Comparison of ENCODE assay signal across 1 cellular context in the genomic region with DNA sequence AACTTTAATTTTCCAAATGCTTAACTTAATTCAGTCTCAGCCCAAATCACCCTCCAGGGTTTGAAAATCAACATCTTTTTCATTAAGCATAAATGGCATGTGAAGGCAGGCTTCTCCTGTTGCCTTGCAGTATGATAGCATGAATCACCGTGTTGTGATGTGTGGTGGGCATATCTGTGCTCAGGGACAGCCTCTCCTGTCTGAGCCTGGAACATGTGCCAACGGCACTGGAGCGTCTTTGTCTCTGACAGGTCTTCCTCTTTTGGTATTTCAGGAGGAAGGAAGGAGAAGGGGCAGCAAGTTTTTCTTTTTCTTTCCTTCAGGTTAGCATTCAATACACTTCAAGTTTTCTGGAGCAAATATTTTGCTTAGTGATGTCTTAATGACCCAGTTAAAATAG.
TF ChIP-seq lines count a peak whose summit lies in the region.

No MANE protein-coding gene starts in this region.

TF ChIP-seq in GM23338, 12 proteins besides CTCF, POLR2A, EP300 and RAD21:
- TF ChIP-seq NANOG (IDR thresholded peaks at IDR 0.05; ENCODE audit: borderline replicate concordance) = no peak
- TF ChIP-seq CREB1 (CRISPR knock-in tag; IDR thresholded peaks at IDR 0.05; ENCODE audit: low read depth) = no peak
- no peak for TF ChIP-seq ZNF114 (CRISPR knock-in tag; IDR thresholded peaks at IDR 0.05)
- TF ChIP-seq, protein P1, sequence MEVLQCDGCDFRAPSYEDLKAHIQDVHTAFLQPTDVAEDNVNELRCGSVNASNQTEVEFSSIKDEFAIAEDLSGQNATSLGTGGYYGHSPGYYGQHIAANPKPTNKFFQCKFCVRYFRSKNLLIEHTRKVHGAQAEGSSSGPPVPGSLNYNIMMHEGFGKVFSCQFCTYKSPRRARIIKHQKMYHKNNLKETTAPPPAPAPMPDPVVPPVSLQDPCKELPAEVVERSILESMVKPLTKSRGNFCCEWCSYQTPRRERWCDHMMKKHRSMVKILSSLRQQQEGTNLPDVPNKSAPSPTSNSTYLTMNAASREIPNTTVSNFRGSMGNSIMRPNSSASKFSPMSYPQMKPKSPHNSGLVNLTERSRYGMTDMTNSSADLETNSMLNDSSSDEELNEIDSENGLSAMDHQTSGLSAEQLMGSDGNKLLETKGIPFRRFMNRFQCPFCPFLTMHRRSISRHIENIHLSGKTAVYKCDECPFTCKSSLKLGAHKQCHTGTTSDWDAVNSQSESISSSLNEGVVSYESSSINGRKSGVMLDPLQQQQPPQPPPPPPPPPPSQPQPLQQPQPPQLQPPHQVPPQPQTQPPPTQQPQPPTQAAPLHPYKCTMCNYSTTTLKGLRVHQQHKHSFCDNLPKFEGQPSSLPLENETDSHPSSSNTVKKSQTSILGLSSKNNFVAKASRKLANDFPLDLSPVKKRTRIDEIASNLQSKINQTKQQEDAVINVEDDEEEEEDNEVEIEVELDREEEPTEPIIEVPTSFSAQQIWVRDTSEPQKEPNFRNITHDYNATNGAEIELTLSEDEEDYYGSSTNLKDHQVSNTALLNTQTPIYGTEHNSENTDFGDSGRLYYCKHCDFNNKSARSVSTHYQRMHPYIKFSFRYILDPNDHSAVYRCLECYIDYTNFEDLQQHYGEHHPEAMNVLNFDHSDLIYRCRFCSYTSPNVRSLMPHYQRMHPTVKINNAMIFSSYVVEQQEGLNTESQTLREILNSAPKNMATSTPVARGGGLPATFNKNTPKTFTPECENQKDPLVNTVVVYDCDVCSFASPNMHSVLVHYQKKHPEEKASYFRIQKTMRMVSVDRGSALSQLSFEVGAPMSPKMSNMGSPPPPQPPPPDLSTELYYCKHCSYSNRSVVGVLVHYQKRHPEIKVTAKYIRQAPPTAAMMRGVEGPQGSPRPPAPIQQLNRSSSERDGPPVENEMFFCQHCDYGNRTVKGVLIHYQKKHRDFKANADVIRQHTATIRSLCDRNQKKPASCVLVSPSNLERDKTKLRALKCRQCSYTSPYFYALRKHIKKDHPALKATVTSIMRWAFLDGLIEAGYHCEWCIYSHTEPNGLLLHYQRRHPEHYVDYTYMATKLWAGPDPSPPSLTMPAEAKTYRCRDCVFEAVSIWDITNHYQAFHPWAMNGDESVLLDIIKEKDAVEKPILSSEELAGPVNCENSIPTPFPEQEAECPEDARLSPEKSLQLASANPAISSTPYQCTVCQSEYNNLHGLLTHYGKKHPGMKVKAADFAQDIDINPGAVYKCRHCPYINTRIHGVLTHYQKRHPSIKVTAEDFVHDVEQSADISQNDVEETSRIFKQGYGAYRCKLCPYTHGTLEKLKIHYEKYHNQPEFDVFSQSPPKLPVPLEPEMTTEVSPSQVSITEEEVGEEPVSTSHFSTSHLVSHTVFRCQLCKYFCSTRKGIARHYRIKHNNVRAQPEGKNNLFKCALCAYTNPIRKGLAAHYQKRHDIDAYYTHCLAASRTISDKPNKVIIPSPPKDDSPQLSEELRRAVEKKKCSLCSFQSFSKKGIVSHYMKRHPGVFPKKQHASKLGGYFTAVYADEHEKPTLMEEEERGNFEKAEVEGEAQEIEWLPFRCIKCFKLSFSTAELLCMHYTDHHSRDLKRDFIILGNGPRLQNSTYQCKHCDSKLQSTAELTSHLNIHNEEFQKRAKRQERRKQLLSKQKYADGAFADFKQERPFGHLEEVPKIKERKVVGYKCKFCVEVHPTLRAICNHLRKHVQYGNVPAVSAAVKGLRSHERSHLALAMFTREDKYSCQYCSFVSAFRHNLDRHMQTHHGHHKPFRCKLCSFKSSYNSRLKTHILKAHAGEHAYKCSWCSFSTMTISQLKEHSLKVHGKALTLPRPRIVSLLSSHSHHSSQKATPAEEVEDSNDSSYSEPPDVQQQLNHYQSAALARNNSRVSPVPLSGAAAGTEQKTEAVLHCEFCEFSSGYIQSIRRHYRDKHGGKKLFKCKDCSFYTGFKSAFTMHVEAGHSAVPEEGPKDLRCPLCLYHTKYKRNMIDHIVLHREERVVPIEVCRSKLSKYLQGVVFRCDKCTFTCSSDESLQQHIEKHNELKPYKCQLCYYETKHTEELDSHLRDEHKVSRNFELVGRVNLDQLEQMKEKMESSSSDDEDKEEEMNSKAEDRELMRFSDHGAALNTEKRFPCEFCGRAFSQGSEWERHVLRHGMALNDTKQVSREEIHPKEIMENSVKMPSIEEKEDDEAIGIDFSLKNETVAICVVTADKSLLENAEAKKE (CRISPR knock-in tag; IDR thresholded peaks at IDR 0.05) = no peak
- no peak for TF ChIP-seq EZH2phosphoT487 (IDR thresholded peaks at IDR 0.05; ENCODE audit: unreplicated experiment)
- TF ChIP-seq POLR2AphosphoS5 (IDR thresholded peaks at IDR 0.05; ENCODE audit: low read depth) = no peak
- TF ChIP-seq, protein P2, sequence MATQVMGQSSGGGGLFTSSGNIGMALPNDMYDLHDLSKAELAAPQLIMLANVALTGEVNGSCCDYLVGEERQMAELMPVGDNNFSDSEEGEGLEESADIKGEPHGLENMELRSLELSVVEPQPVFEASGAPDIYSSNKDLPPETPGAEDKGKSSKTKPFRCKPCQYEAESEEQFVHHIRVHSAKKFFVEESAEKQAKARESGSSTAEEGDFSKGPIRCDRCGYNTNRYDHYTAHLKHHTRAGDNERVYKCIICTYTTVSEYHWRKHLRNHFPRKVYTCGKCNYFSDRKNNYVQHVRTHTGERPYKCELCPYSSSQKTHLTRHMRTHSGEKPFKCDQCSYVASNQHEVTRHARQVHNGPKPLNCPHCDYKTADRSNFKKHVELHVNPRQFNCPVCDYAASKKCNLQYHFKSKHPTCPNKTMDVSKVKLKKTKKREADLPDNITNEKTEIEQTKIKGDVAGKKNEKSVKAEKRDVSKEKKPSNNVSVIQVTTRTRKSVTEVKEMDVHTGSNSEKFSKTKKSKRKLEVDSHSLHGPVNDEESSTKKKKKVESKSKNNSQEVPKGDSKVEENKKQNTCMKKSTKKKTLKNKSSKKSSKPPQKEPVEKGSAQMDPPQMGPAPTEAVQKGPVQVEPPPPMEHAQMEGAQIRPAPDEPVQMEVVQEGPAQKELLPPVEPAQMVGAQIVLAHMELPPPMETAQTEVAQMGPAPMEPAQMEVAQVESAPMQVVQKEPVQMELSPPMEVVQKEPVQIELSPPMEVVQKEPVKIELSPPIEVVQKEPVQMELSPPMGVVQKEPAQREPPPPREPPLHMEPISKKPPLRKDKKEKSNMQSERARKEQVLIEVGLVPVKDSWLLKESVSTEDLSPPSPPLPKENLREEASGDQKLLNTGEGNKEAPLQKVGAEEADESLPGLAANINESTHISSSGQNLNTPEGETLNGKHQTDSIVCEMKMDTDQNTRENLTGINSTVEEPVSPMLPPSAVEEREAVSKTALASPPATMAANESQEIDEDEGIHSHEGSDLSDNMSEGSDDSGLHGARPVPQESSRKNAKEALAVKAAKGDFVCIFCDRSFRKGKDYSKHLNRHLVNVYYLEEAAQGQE (IDR thresholded peaks at IDR 0.05; ENCODE audit: unreplicated experiment) = no peak
- TF ChIP-seq STAT1 (IDR thresholded peaks at IDR 0.05; ENCODE audit: unreplicated experiment) = no peak
- no peak for TF ChIP-seq ETS1 (IDR thresholded peaks at IDR 0.05)
- no peak for TF ChIP-seq ZNF331 (CRISPR knock-in tag; IDR thresholded peaks at IDR 0.05; ENCODE audit: low read depth)
- TF ChIP-seq JUNB (IDR thresholded peaks at IDR 0.05; ENCODE audit: unreplicated experiment) = no peak
- no peak for TF ChIP-seq EZH2 (IDR thresholded peaks at IDR 0.05; ENCODE audit: low read depth, unreplicated experiment)
